Comparison of ENCODE assay signal across 35 cellular contexts in genomic region chr4:47043821-47044220, GRCh38. TPM values are rescaled to one million over a fixed set of nuclear protein-coding genes. Genes with fewer than 3 reads are reported as not detected.
"Had no signal": no experiment of that assay in that cellular context is flagged by ENCODE, and none has a peak within 500 bp of the region (broad histone marks: within the 10 kb centered on the region; RNA-seq: fewer than 3 reads in every experiment).

No MANE protein-coding gene starts in this region.

- H3K36me3 ChIP-seq: neutrophil, spleen, suprapubic skin, tibial artery, transverse colon, upper lobe of right lung, uterus had no signal

- H3K79me2 ChIP-seq: parathyroid adenoma had no signal

- H3K9ac ChIP-seq: parathyroid adenoma had no signal

- H3K4me2 ChIP-seq: smooth muscle cell had no signal

- H3K27me3 ChIP-seq: neutrophil, spleen, testis, tibial artery, transverse colon, upper lobe of right lung, uterus had no signal

- DNase-seq: naive thymus-derived CD8-positive, alpha-beta T cell; nephron progenitor cell; nucleus accumbens; posterior cingulate gyrus; psoas muscle; right cardiac atrium; spleen; stimulated activated CD4-positive, alpha-beta T cell treated with anti-CD3 and anti-CD28 coated beads, Interleukin-12 subunit alpha, Interleukin-12 subunit beta, amount 100 ng/mL, for 4 hours; stimulated activated CD4-positive, alpha-beta T cell treated with anti-CD3 and anti-CD28 coated beads, Interleukin-1b, Interleukin-23, amount 100 ng/mL, for 48 hours; stimulated activated CD4-positive, alpha-beta T cell treated with anti-CD3 and anti-CD28 coated beads, Interleukin-4, amount 100 ng/mL, for 1 hour; stimulated activated CD4-positive, alpha-beta T cell treated with anti-CD3 and anti-CD28 coated beads, Interleukin-4, amount 100 ng/mL, for 4 hours; stimulated activated CD8-positive, alpha-beta memory T cell treated with anti-CD3 and anti-CD28 coated beads, Interleukin-4, amount 100 ng/mL, for 48 hours; stimulated activated naive CD4-positive, alpha-beta T cell; stimulated activated naive CD8-positive, alpha-beta T cell treated with anti-CD3 and anti-CD28 coated beads, Interleukin-15, amount 100 ng/mL, for 72 hours; stimulated activated naive CD8-positive, alpha-beta T cell treated with anti-CD3 and anti-CD28 coated beads, Interleukin-15, Interleukin-2, amounts not matched to agents 100 U/mL and 50 U/mL, for 24 hours; substantia nigra; testis; tibial artery; transverse colon; upper lobe of right lung; uterus had no signal

- H3K27ac ChIP-seq: neutrophil, parathyroid adenoma, psoas muscle, skin epidermis, spleen, suprapubic skin, testis, tibial artery, transverse colon, upper lobe of right lung, uterus had no signal

- H2AFZ ChIP-seq: parathyroid adenoma had no signal

- H3K9me3 ChIP-seq: neutrophil, psoas muscle, spleen, suprapubic skin, testis, tibial artery, transverse colon, upper lobe of right lung, uterus had no signal

- H3K4me3 ChIP-seq: psoas muscle, skin epidermis, smooth muscle cell, spleen, suprapubic skin, testis, tibial artery, transverse colon, upper lobe of right lung, uterus had no signal

- H3K4me1 ChIP-seq: parathyroid adenoma, psoas muscle, spleen, suprapubic skin, testis, tibial artery, transverse colon, upper lobe of right lung, uterus had no signal

- ATAC-seq: naive thymus-derived CD8-positive, alpha-beta T cell; natural killer cell treated with Interleukin-12 subunit alpha and Interleukin-12 subunit beta and Interleukin-15 and Interleukin-18, amount 100 ng/mL, for 72 hours; psoas muscle; right cardiac atrium; sciatic nerve; stimulated activated memory B cell treated with anti-CD40 and anti-IgM and Interleukin-4, amounts not matched to agents 10 μg/mL and 1 μg/mL and 100 μg/mL, for 72 hours; stimulated activated naive CD8-positive, alpha-beta T cell treated with anti-CD3 and anti-CD28 coated beads, Interleukin-15, amount 100 ng/mL, for 72 hours; stimulated activated naive CD8-positive, alpha-beta T cell treated with anti-CD3 and anti-CD28 coated beads, Interleukin-15, Interleukin-2, amounts not matched to agents 100 U/mL and 50 U/mL, for 24 hours; upper lobe of right lung had no signal

RNA-seq across cellular contexts. Expression of gene GABRB1, which starts 12.5 kb away (rescaled TPM):
- total RNA-seq: naive thymus-derived CD8-positive, alpha-beta T cell; natural killer cell treated with Interleukin-12 subunit alpha and Interleukin-12 subunit beta and Interleukin-15 and Interleukin-18, amount 100 ng/mL, for 72 hours; neural crest cell; osteocyte; psoas muscle; sciatic nerve; spleen; suprapubic skin; upper lobe of right lung had no signal
- polyA plus RNA-seq: naive thymus-derived CD8-positive, alpha-beta T cell; psoas muscle; smooth muscle cell; spleen; urinary bladder had no signal

RNA-seq across cellular contexts. Expression of gene GABRA4, which starts 50.4 kb away (rescaled TPM):
- total RNA-seq: naive thymus-derived CD8-positive, alpha-beta T cell; natural killer cell treated with Interleukin-12 subunit alpha and Interleukin-12 subunit beta and Interleukin-15 and Interleukin-18, amount 100 ng/mL, for 72 hours; neural crest cell; omental fat pad; osteocyte; progenitor cell of endocrine pancreas; psoas muscle; renal cortical epithelial cell; sciatic nerve; smooth muscle cell; upper lobe of right lung had no signal
- polyA plus RNA-seq: naive thymus-derived CD8-positive, alpha-beta T cell; smooth muscle cell; urinary bladder had no signal
